19 cellular contexts compared by ENCODE assay signal in genomic region chr1:83932281-83932680, GRCh38.
"Had no signal": no experiment of that assay in that cellular context is flagged by ENCODE, and none has a peak within 500 bp of the region (broad histone marks: within the 10 kb centered on the region; RNA-seq: fewer than 3 reads in every experiment).

No MANE protein-coding gene starts in this region.

- H3K27ac ChIP-seq: body of pancreas, coronary artery, heart left ventricle, left lung, lower lobe of right lung, parathyroid adenoma, right atrium auricular region, stomach, suprapubic skin, tibial nerve had no signal

- H3K27me3 ChIP-seq: body of pancreas, gastroesophageal sphincter, heart left ventricle, left lung, right atrium auricular region, stomach, suprapubic skin, tibial nerve had no signal

- DNase-seq: activated B cell treated with CpG ODN at 0.5 μM for 24 hours; activated CD8-positive, alpha-beta memory T cell treated with anti-CD3 and anti-CD28 coated beads, Interleukin-2, amount 10 ng/mL, durations not matched to agents 7 days and 5 days; activated T-cell treated with anti-CD3 and anti-CD28 coated beads, Interleukin-2, amount 50 U/mL, for 48 hours; aorta; left lung; lower lobe of right lung; stimulated activated CD4-positive, alpha-beta T cell treated with anti-CD3 and anti-CD28 coated beads, Interleukin-2, amount 100 ng/mL, for 24 hours; stimulated activated naive B cell treated with anti-CD40 and anti-IgM and Interleukin-4, amounts not matched to agents 10 μg/mL and 1 μg/mL and 100 μg/mL, for 72 hours; stomach; T-helper 9 cell had no signal

- H3K4me3 ChIP-seq: body of pancreas, coronary artery, gastroesophageal sphincter, heart left ventricle, left lung, lower lobe of right lung, right atrium auricular region, smooth muscle cell, stomach, suprapubic skin, tibial nerve had no signal
